In the genomic region with DNA sequence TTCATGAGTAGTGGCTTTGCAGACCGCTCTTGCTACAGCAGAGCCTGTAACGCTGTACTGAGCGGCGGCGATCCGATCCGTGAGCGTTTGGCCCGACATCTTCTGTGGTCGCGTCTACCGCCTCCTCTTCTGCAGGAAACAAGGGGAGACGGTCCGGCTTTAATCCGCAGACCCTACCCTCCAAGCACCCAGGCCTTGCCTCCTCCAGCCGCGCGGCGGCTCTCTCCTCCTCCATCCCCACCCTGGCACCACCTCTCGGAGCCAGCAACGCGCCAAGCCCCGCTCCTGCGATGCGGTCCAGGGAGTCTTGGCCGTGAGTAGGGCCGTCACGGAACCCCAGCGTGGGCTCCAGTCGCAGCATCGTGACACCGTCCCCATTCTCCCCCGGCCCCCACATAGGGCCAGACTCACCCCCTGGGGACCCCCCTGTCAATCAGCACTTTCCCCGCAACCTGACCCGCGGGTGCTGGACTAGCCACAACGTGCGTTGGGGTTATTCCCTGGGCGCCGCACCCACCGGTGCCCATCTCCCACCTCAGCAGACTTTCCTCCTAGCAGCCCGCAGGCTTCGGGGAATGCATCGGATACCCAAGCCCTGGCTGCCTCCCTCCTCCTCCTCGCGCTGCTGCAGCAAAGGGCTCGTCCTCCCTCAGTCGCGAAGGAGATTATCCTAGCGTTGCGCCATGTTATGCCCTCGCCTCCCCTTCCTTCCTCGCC, we compare ENCODE assay signal across 9 cellular contexts. TPM values are rescaled to one million over a fixed set of nuclear protein-coding genes. Genes with fewer than 3 reads are reported as not detected.
DNase-seq lines count a peak whose midpoint lies in the region; ATAC-seq and TF ChIP-seq lines count a peak whose summit lies in the region.
"Had no signal": no experiment of that assay in that cellular context is flagged by ENCODE, and none has a peak within 500 bp of the region (broad histone marks: within the 10 kb centered on the region; RNA-seq: fewer than 3 reads in every experiment).

No MANE protein-coding gene starts in this region.

- H3K36me3 ChIP-seq in GM06990 (ENCODE audit: control insufficient read depth, insufficient read depth, low read length), result no peaks in the 10 kb centered on the region
- no peaks in the 10 kb centered on the region for H3K36me3 ChIP-seq in prostate gland

- no peaks in the 10 kb centered on the region for H3K4me1 ChIP-seq in prostate gland (replicated peaks)

- WGBS in prostate gland, result 2% methylated on average over 49 of the region's 53 CpGs

- TF ChIP-seq CTCF in GM06990 (IDR thresholded peaks at IDR 0.05; ENCODE audit: insufficient read depth, low read length, poor library complexity, severe bottlenecking) (no peak), prostate gland (IDR thresholded peaks at IDR 0.05) (no peak)

- peak; percentile 6 for DNase-seq in GM06990 (ENCODE audit: extremely low read depth, insufficient read length)
- peak; percentile 7 for DNase-seq in NCI-H510A (lab: John Stamatoyannopoulos, UW)
- peak; percentile 2 for DNase-seq in germinal center (ENCODE audit: low spot score)
- peak; percentile 6 for DNase-seq in prostate gland (ENCODE audit: low spot score)
- no peak for DNase-seq in UCSD-AML1 (lab: John Stamatoyannopoulos, UW; ENCODE audit: unreplicated experiment)
- no peak for DNase-seq in NOMO-1 (lab: John Stamatoyannopoulos, UW; ENCODE audit: unreplicated experiment in 2 of 2)

- H3K4me3 ChIP-seq in GM06990 (replicated peaks; ENCODE audit: low read depth, low read length), result no peak overlapping the region
- H3K4me3 ChIP-seq in prostate gland, result peak overlapping the region; percentile 41 to 59

- no peak for TF ChIP-seq POLR2A in prostate gland (IDR thresholded peaks at IDR 0.05)

- no peaks in the 10 kb centered on the region for H3K9me3 ChIP-seq in prostate gland

- H3K27ac ChIP-seq in prostate gland, result peak overlapping the region in 1 of 2 donors; percentile 51
- H3K27ac ChIP-seq: HL-60 had no signal

- H3K27me3 ChIP-seq in GM06990 (replicated peaks; ENCODE audit: control insufficient read depth, insufficient read depth, low read length) (no peaks in the 10 kb centered on the region), prostate gland (replicated peaks; ENCODE audit: insufficient read depth) (no peaks in the 10 kb centered on the region)

- no peak for ATAC-seq in HG02884 (IDR thresholded peaks at IDR 0.05; ENCODE audit: unreplicated experiment)
- ATAC-seq in GM18520 (IDR thresholded peaks at IDR 0.05; ENCODE audit: unreplicated experiment), result no peak

- intact Hi-C loops in prostate gland (cut with DNase I), result no loop called here

RNA-seq across cellular contexts. Expression of a gene that starts 0.9 kb away (rescaled TPM):
- total RNA-seq in prostate gland, result 1 to 10 TPM; 2.9 to 7.2 TPM

Comparison
In these comparisons a context has a peak if more than half of its experiments do, and no peak if none do; other contexts are left out.
1. DNase-seq: peak in GM06990 (single experiment), NCI-H510A (single experiment), germinal center (single experiment) and prostate gland (single experiment); none in UCSD-AML1 (single experiment) and NOMO-1 (0 of 2).